Comparison of ENCODE assay signal across 26 cellular contexts in genomic region chr17:54196751-54197150, GRCh38.
"Had no signal": no experiment of that assay in that cellular context is flagged by ENCODE, and none has a peak within 500 bp of the region (broad histone marks: within the 10 kb centered on the region; RNA-seq: fewer than 3 reads in every experiment).

No MANE protein-coding gene starts in this region.

- H3K4me3 ChIP-seq: stomach, suprapubic skin, testis, thoracic aorta, thyroid gland, tibial artery, tibial nerve, transverse colon, upper lobe of left lung, upper lobe of right lung, uterus, vagina had no signal

- H3K27ac ChIP-seq: stomach, suprapubic skin, testis, thoracic aorta, thyroid gland, tibial artery, tibial nerve, transverse colon, upper lobe of left lung, upper lobe of right lung, uterus, vagina had no signal

- H3K9me3 ChIP-seq: stomach, suprapubic skin, testis, thoracic aorta, thyroid gland, tibial artery, tibial nerve, transverse colon, upper lobe of left lung, upper lobe of right lung, uterus, vagina had no signal

- H3K27me3 ChIP-seq: stomach, suprapubic skin, testis, thyroid gland, tibial artery, tibial nerve, transverse colon, upper lobe of left lung, upper lobe of right lung, uterus, vagina had no signal

- ATAC-seq: stimulated activated effector memory CD8-positive, alpha-beta T cell treated with anti-CD3 and anti-CD28 coated beads, Interleukin-12 subunit alpha, Interleukin-12 subunit beta, amount 100 ng/mL, for 72 hours; stimulated activated memory B cell treated with anti-CD40 and anti-IgM and Interleukin-4, amounts not matched to agents 10 μg/mL and 1 μg/mL and 100 μg/mL, for 72 hours; stimulated activated naive B cell treated with anti-CD40 and anti-IgM and Interleukin-4, amounts not matched to agents 10 μg/mL and 1 μg/mL and 100 μg/mL, for 72 hours; stimulated activated naive CD8-positive, alpha-beta T cell treated with anti-CD3 and anti-CD28 coated beads, Interleukin-15, amount 100 ng/mL, for 72 hours; stimulated activated naive CD8-positive, alpha-beta T cell treated with anti-CD3 and anti-CD28 coated beads, Interleukin-15, Interleukin-2, amounts not matched to agents 100 U/mL and 50 U/mL, for 24 hours; upper lobe of right lung had no signal

- DNase-seq: stimulated activated CD4-positive, alpha-beta T cell treated with anti-CD3 and anti-CD28 coated beads, Interleukin-2, amount 100 ng/mL, for 48 hours; stimulated activated CD4-positive, alpha-beta T cell treated with anti-CD3 and anti-CD28 coated beads, Interleukin-4, amount 100 ng/mL, for 1 hour; stimulated activated CD4-positive, alpha-beta T cell treated with anti-CD3 and anti-CD28 coated beads, Interleukin-4, amount 100 ng/mL, for 24 hours; stimulated activated CD4-positive, alpha-beta T cell treated with anti-CD3 and anti-CD28 coated beads, Interleukin-4, amount 100 ng/mL, for 4 hours; stimulated activated CD8-positive, alpha-beta memory T cell treated with anti-CD3 and anti-CD28 coated beads, Interleukin-4, amount 100 ng/mL, for 48 hours; stimulated activated naive B cell treated with anti-CD40 and anti-IgM and Interleukin-4, amounts not matched to agents 10 μg/mL and 1 μg/mL and 100 μg/mL, for 72 hours; stimulated activated naive CD4-positive, alpha-beta T cell; stimulated activated naive CD4-positive, alpha-beta T cell treated with Interleukin-2 at 50 U/mL for 16 hours; stimulated activated naive CD8-positive, alpha-beta T cell treated with anti-CD3 and anti-CD28 coated beads, Interleukin-15, amount 100 ng/mL, for 72 hours; stimulated activated naive CD8-positive, alpha-beta T cell treated with anti-CD3 and anti-CD28 coated beads, Interleukin-15, Interleukin-2, amounts not matched to agents 100 U/mL and 50 U/mL, for 24 hours; stomach; substantia nigra; testis; thyroid gland; tibial artery; transverse colon; trophoblast cell; upper lobe of left lung; upper lobe of right lung; uterus had no signal

- H3K36me3 ChIP-seq: stomach, suprapubic skin, thoracic aorta, thyroid gland, tibial artery, tibial nerve, transverse colon, upper lobe of left lung, upper lobe of right lung, uterus, vagina had no signal
